Comparison of ENCODE assay signal across 11 cellular contexts in genomic region chr22:25233706-25234105, GRCh38. TPM values are rescaled to one million over a fixed set of nuclear protein-coding genes. Genes with fewer than 3 reads are reported as not detected.
"Had no signal": no experiment of that assay in that cellular context is flagged by ENCODE, and none has a peak within 500 bp of the region (broad histone marks: within the 10 kb centered on the region; RNA-seq: fewer than 3 reads in every experiment).

No MANE protein-coding gene starts in this region.

RNA-seq across cellular contexts. Expression of gene CRYBB2, which starts 14.3 kb away (rescaled TPM):
- total RNA-seq: stomach, subcutaneous adipose tissue, tibial nerve, upper lobe of right lung, urinary bladder, uterus, vagina had no signal

RNA-seq across cellular contexts. Expression of gene CRYBB3, which starts 34.0 kb away (rescaled TPM):
- total RNA-seq: stomach, subcutaneous adipose tissue, suprapubic skin, temporal lobe, thyroid gland, tibial nerve, ureter, urinary bladder, uterus, vagina had no signal
- polyA plus RNA-seq: urinary bladder had no signal
